In the genomic region with DNA sequence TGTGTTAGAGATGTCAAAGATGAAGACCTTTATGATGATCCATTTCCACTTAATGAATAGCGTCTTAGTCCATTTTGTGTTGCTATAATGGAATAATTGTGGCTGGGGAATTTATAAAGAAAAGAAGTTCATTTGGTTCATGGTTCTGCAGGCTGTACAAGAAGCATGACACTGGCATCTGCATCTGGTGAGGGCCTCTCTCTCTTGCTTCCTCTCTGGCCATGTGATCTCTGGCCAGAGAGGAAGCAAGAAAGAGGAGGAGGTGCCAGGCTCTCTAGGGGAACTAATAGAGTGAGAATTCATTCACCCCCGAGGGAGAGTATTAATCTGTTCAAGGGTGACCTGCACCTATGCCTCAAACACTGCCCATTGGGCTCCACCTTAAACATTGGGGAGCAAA, we compare ENCODE assay signal across 16 cellular contexts.
DNase-seq lines count a peak whose midpoint lies in the region; ATAC-seq lines count a peak whose summit lies in the region.
"Had no signal": no experiment of that assay in that cellular context is flagged by ENCODE, and none has a peak within 500 bp of the region (broad histone marks: within the 10 kb centered on the region; RNA-seq: fewer than 3 reads in every experiment).

No MANE protein-coding gene starts in this region.

- H3K4me3 ChIP-seq in Karpas-422 (ENCODE audit: low read length), result no peak overlapping the region

- CTCF ChIA-PET in activated CD4-positive, alpha-beta memory T cell treated with anti-CD3 and anti-CD28 coated beads, Interleukin-2, amount 10 ng/mL, durations not matched to agents 7 days and 5 days (lab: Charles Lee), result interaction anchor here (2.2 kb wide), 1 partner anchor 62 kb away, joined by 7 read pairs; no protein-coding TSS in a partner anchor

- H2AFZ ChIP-seq in Karpas-422 (ENCODE audit: low read length), result no peak overlapping the region
- H2AFZ ChIP-seq: parathyroid adenoma had no signal

- no peaks in the 10 kb centered on the region for H3K9me3 ChIP-seq in Karpas-422 (ENCODE audit: low read length)

- no peak overlapping the region for H3K4me3 Mint-ChIP-seq in memory B cell
- no peak overlapping the region for H3K4me3 Mint-ChIP-seq in activated CD4-positive, alpha-beta memory T cell treated with anti-CD3 and anti-CD28 coated beads, Interleukin-2, amount 10 ng/mL, durations not matched to agents 7 days and 5 days
- H3K4me3 Mint-ChIP-seq: activated T-helper 1 cell treated with anti-CD3 and anti-CD28 coated beads, Interleukin-12 subunit alpha, Interleukin-12 subunit beta, Interleukin-2, Interleukin-4 antibody, amounts not matched to agents 30 ng/mL and 10 ng/mL and 1 ng/mL, durations not matched to agents 14 hours and 24 hours and 36 hours; T-helper 1 cell treated with Interleukin-12 subunit alpha and Interleukin-12 subunit beta and Interleukin-4 antibody, amounts not matched to agents 30 μg/mL and 1 μg/mL, for 36 hours had no signal

- H3K4me2 ChIP-seq in Karpas-422 (ENCODE audit: low read depth, low read length, poor library complexity, severe bottlenecking), result no peak overlapping the region

- no peaks in the 10 kb centered on the region for H3K9me3 Mint-ChIP-seq in memory B cell
- no peaks in the 10 kb centered on the region for H3K9me3 Mint-ChIP-seq in activated CD4-positive, alpha-beta memory T cell treated with anti-CD3 and anti-CD28 coated beads, Interleukin-2, amount 10 ng/mL, durations not matched to agents 7 days and 5 days
- H3K9me3 Mint-ChIP-seq: activated T-helper 1 cell treated with anti-CD3 and anti-CD28 coated beads, Interleukin-12 subunit alpha, Interleukin-12 subunit beta, Interleukin-2, Interleukin-4 antibody, amounts not matched to agents 30 ng/mL and 10 ng/mL and 1 ng/mL, durations not matched to agents 14 hours and 24 hours and 36 hours; T-helper 1 cell treated with Interleukin-12 subunit alpha and Interleukin-12 subunit beta and Interleukin-4 antibody, amounts not matched to agents 30 μg/mL and 1 μg/mL, for 36 hours had no signal

- H4K20me1 ChIP-seq in Karpas-422 (ENCODE audit: insufficient read depth, low read depth, low read length), result no peaks in the 10 kb centered on the region

- H3K9me2 ChIP-seq in Karpas-422 (replicated peaks; ENCODE audit: insufficient read depth, low read length), result no peaks in the 10 kb centered on the region

- no peaks in the 10 kb centered on the region for H3K36me3 Mint-ChIP-seq in memory B cell
- H3K36me3 Mint-ChIP-seq in activated CD4-positive, alpha-beta memory T cell treated with anti-CD3 and anti-CD28 coated beads, Interleukin-2, amount 10 ng/mL, durations not matched to agents 7 days and 5 days (ENCODE audit: low read depth), result peaks cover 2% of the 10 kb centered on the region

- POLR2A ChIA-PET in activated CD4-positive, alpha-beta memory T cell treated with anti-CD3 and anti-CD28 coated beads, Interleukin-2, amount 10 ng/mL, durations not matched to agents 7 days and 5 days (lab: Charles Lee), result no interaction called here

- H3K27ac Mint-ChIP-seq in memory B cell, result no peak overlapping the region
- no peak overlapping the region for H3K27ac Mint-ChIP-seq in activated CD4-positive, alpha-beta memory T cell treated with anti-CD3 and anti-CD28 coated beads, Interleukin-2, amount 10 ng/mL, durations not matched to agents 7 days and 5 days
- H3K27ac Mint-ChIP-seq: activated T-helper 1 cell treated with anti-CD3 and anti-CD28 coated beads, Interleukin-12 subunit alpha, Interleukin-12 subunit beta, Interleukin-2, Interleukin-4 antibody, amounts not matched to agents 30 ng/mL and 10 ng/mL and 1 ng/mL, durations not matched to agents 14 hours and 24 hours and 36 hours; T-helper 1 cell treated with Interleukin-12 subunit alpha and Interleukin-12 subunit beta and Interleukin-4 antibody, amounts not matched to agents 30 μg/mL and 1 μg/mL, for 36 hours had no signal

- no peaks in the 10 kb centered on the region for H3K36me3 ChIP-seq in Karpas-422 (ENCODE audit: insufficient read depth, low read length)

- ATAC-seq in memory B cell (ENCODE audit: low read depth) (peak; percentile 76), HG02884 (IDR thresholded peaks at IDR 0.05; ENCODE audit: unreplicated experiment) (no peak), HG03045 (IDR thresholded peaks at IDR 0.05; ENCODE audit: unreplicated experiment) (no peak), HG02642 (IDR thresholded peaks at IDR 0.05; ENCODE audit: poor library complexity, unreplicated experiment) (no peak)

- H3K27me3 Mint-ChIP-seq in memory B cell, result peaks cover 2% of the 10 kb centered on the region
- no peaks in the 10 kb centered on the region for H3K27me3 Mint-ChIP-seq in activated CD4-positive, alpha-beta memory T cell treated with anti-CD3 and anti-CD28 coated beads, Interleukin-2, amount 10 ng/mL, durations not matched to agents 7 days and 5 days

- H3K27me3 ChIP-seq in Karpas-422 (ENCODE audit: low read length), result no peaks in the 10 kb centered on the region

- no peaks in the 10 kb centered on the region for H3K79me2 ChIP-seq in Karpas-422 (ENCODE audit: low read length)
- H3K79me2 ChIP-seq: parathyroid adenoma had no signal

- H3K4me1 ChIP-seq in Karpas-422 (ENCODE audit: low read length), result peaks cover 4% of the 10 kb centered on the region; the same call in 1 of the 2 replicates

- H3K4me1 Mint-ChIP-seq in memory B cell, result peaks cover 7% of the 10 kb centered on the region
- H3K4me1 Mint-ChIP-seq in activated CD4-positive, alpha-beta memory T cell treated with anti-CD3 and anti-CD28 coated beads, Interleukin-2, amount 10 ng/mL, durations not matched to agents 7 days and 5 days, result peaks cover 16% of the 10 kb centered on the region

- DNase-seq in CMK (ENCODE audit: low read depth) (peak; percentile 40), Karpas-422 (peak; percentile 50), SKM-1 treated with dmso at 0.1 percent for 144 hours (lab: John Stamatoyannopoulos, UW; ENCODE audit: unreplicated experiment) (peak; percentile 73), memory B cell (ENCODE audit: low spot score in 2 of 2) (no peak)
- DNase-seq in activated CD4-positive, alpha-beta memory T cell treated with anti-CD3 and anti-CD28 coated beads, Interleukin-2, amount 10 ng/mL, durations not matched to agents 7 days and 5 days, result no peak
- DNase-seq: amniotic stem cell, DMS153, NCI-H1105 treated with DMSO at 0.1 percent for 48 hours, NCI-H2227 treated with DMSO at 0.1 percent for 48 hours had no signal

- H3K9ac ChIP-seq in Karpas-422 (ENCODE audit: low read length), result no peak overlapping the region
- H3K9ac ChIP-seq: parathyroid adenoma had no signal

- H3K27ac ChIP-seq in Karpas-422 (ENCODE audit: low read length), result no peak overlapping the region
- H3K27ac ChIP-seq: epithelial cell of prostate, parathyroid adenoma had no signal

Comparison
In these comparisons a context has a peak if more than half of its experiments do, and no peak if none do; other contexts are left out.
1. DNase-seq: peak in CMK (single experiment), Karpas-422 (single experiment) and SKM-1 treated with dmso at 0.1 percent for 144 hours (single experiment); none in memory B cell (0 of 2) and activated CD4-positive, alpha-beta memory T cell treated with anti-CD3 and anti-CD28 coated beads, Interleukin-2, amount 10 ng/mL, durations not matched to agents 7 days and 5 days (single experiment).